Comparison of ENCODE assay signal across 27 cellular contexts in genomic region chr4:112942077-112942476, GRCh38.
DNase-seq lines count a peak whose midpoint lies in the region; ATAC-seq, FAIRE-seq and TF ChIP-seq lines count a peak whose summit lies in the region.
"Had no signal": no experiment of that assay in that cellular context is flagged by ENCODE, and none has a peak within 500 bp of the region (broad histone marks: within the 10 kb centered on the region; RNA-seq: fewer than 3 reads in every experiment).

No MANE protein-coding gene starts in this region.

- H3K4me3 ChIP-seq in BE2C (ENCODE audit: low read depth, low read length) (peak overlapping the region; percentile 41), OCI-LY3 (ENCODE audit: low read length) (no peak overlapping the region)
- H3K4me3 ChIP-seq: mucosa of descending colon, suprapubic skin, uterus had no signal

- no peaks in the 10 kb centered on the region for H3K79me2 ChIP-seq in OCI-LY3 (ENCODE audit: low read length)

- H3K36me3 ChIP-seq in BE2C (no peaks in the 10 kb centered on the region), OCI-LY3 (replicated peaks; ENCODE audit: low read depth, low read length) (no peaks in the 10 kb centered on the region)
- H3K36me3 ChIP-seq: suprapubic skin, uterus had no signal

- H3K27ac ChIP-seq in OCI-LY3 (ENCODE audit: low read length) (no peak overlapping the region), foreskin keratinocyte (no peak overlapping the region)
- H3K27ac ChIP-seq: suprapubic skin, uterus had no signal

- no peaks in the 10 kb centered on the region; the same call in 1 of the 2 replicates for H3K9me3 ChIP-seq in BE2C
- H3K9me3 ChIP-seq in OCI-LY3 (ENCODE audit: insufficient read depth, low read length) = no peaks in the 10 kb centered on the region
- H3K9me3 ChIP-seq: mucosa of descending colon, suprapubic skin, uterus had no signal

- H3K27me3 ChIP-seq in BE2C (no peaks in the 10 kb centered on the region), OCI-LY3 (ENCODE audit: low read depth, low read length) (no peaks in the 10 kb centered on the region), foreskin keratinocyte (peaks cover 44% of the 10 kb centered on the region)
- H3K27me3 ChIP-seq: suprapubic skin, uterus had no signal

- H3K4me1 ChIP-seq in BE2C (peaks cover 29% of the 10 kb centered on the region), OCI-LY3 (ENCODE audit: low read length) (no peaks in the 10 kb centered on the region), foreskin keratinocyte (no peaks in the 10 kb centered on the region)
- H3K4me1 ChIP-seq: suprapubic skin, uterus had no signal

- TF ChIP-seq CTCF in BE2C (IDR thresholded peaks at IDR 0.05; ENCODE audit: low read depth, low read length) (peak; percentile 76), OCI-LY3 (IDR thresholded peaks at IDR 0.05; ENCODE audit: low read depth, low read length) (peak; percentile 39), foreskin keratinocyte (conservative IDR thresholded peaks at IDR 0.05) (peak; percentile 32)

- ATAC-seq in foreskin keratinocyte (no peak), GM18520 (IDR thresholded peaks at IDR 0.05; ENCODE audit: unreplicated experiment) (no peak)
- ATAC-seq: activated T-cell treated with anti-CD3 and anti-CD28 coated beads, Interleukin-2, amount 50 U/mL, for 72 hours; mucosa of descending colon; Panc1; stimulated activated effector memory CD8-positive, alpha-beta T cell treated with anti-CD3 and anti-CD28 coated beads, Interleukin-12 subunit alpha, Interleukin-12 subunit beta, amount 100 ng/mL, for 72 hours; T-helper 17 cell had no signal

- no peaks in the 10 kb centered on the region for H4K20me1 ChIP-seq in OCI-LY3 (ENCODE audit: insufficient read depth, low read length)

- DNase-seq in BE2C = peak; percentile 54
- no peak for DNase-seq in GM19239 (ENCODE audit: insufficient read length, low spot score)
- no peak for DNase-seq in foreskin keratinocyte
- DNase-seq in DMS114 treated with DMSO at 0.1 percent for 48 hours (lab: John Stamatoyannopoulos, UW; ENCODE audit: unreplicated experiment) = no peak
- no peak for DNase-seq in AG08396 (ENCODE audit: low spot score)
- DNase-seq: activated CD4-positive, alpha-beta T cell treated with anti-CD3 and anti-CD28 coated beads for 48 hours; activated naive CD4-positive, alpha-beta T cell treated with anti-CD3 and anti-CD28 coated beads, Interleukin-2, amount 50 U/mL, for 16 hours; activated T-cell treated with anti-CD3 and anti-CD28 coated beads, Interleukin-2, amount 50 U/mL, for 72 hours; CD8-positive, alpha-beta memory T cell; central memory CD4-positive, alpha-beta T cell; DMS79; erythroblast; foreskin melanocyte; hypothalamus; mucosa of descending colon; NCI-H1105 treated with DMSO at 0.1 percent for 48 hours; NCI-H2171; NCI-H526 treated with DMSO at 0.1 percent for 48 hours; T-helper 17 cell; uterus had no signal

- no peak overlapping the region for H3K9ac ChIP-seq in OCI-LY3 (ENCODE audit: low read length)

- H2AFZ ChIP-seq in OCI-LY3 (ENCODE audit: low read depth, low read length) = no peak overlapping the region

- FAIRE-seq in GM19239 (lab: Jason Lieb, UNC) = peak; percentile 61
- FAIRE-seq: GM12892, H54 had no signal

- no peak overlapping the region for H3K4me2 ChIP-seq in OCI-LY3 (ENCODE audit: low read length)
